Comparison of ENCODE assay signal across 9 cellular contexts in the genomic region with DNA sequence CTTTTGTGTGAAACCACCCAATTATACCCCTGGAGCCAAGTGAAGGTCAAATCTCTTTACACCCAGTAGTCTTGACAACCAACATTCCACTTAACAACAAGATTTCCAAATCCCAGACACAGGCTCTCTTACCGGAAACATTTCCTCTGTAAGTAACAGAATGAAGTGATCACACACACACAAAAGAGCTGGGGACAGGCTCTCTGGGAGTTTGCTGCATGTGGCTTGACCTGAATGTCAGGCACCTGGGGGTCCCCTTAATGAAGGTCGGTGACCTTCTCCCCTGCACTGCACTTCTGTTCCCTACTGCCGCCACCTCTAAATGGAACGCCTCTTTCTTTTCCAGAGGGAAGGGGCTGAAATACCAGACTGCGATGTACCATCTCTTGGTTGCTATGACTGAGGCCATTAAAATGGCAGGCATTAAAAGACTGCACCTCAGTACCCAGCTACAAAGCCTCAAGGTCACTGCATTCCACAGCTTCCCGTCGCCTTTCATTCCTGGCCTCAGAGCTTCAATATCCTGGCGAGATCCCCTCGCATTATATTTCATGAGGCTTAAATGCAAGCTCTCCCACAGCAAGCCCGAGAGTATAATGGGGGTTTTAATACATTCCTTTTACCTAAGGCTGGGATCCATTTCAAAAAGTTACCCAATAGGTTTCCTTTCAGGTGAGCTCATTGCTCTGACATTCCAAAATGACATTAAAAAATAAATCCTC.
A peak's percentile ranks its signal among the peaks of the same experiment; 100 is the strongest.
DNase-seq lines count a peak whose midpoint lies in the region; ATAC-seq and TF ChIP-seq lines count a peak whose summit lies in the region.
"Had no signal": no experiment of that assay in that cellular context is flagged by ENCODE, and none has a peak within 500 bp of the region (broad histone marks: within the 10 kb centered on the region; RNA-seq: fewer than 3 reads in every experiment).

No MANE protein-coding gene starts in this region.

- peaks cover 56% of the 10 kb centered on the region for H3K36me3 Mint-ChIP-seq in nephron progenitor cell (ENCODE audit: low read depth)

- H3K27me3 Mint-ChIP-seq in nephron progenitor cell (ENCODE audit: low read depth, poor library complexity) = peaks cover 3% of the 10 kb centered on the region

- peaks cover 12% of the 10 kb centered on the region for H3K4me1 Mint-ChIP-seq in nephron progenitor cell

- no peaks in the 10 kb centered on the region for H3K27me3 ChIP-seq in upper lobe of right lung

- peaks cover 6% of the 10 kb centered on the region for H3K4me1 ChIP-seq in upper lobe of right lung

- H3K4me3 ChIP-seq in fibroblast of villous mesenchyme (ENCODE audit: low read depth, low read length) = no peak overlapping the region
- H3K4me3 ChIP-seq in upper lobe of right lung = no peak overlapping the region
- no peak overlapping the region for H3K4me3 ChIP-seq in foreskin fibroblast (ENCODE audit: low read depth in 1 of 2, low read length in 2 of 2)

- TF ChIP-seq CTCF in fibroblast of villous mesenchyme (IDR thresholded peaks at IDR 0.05; ENCODE audit: insufficient read depth, low read depth, low read length) (no peak), nephron progenitor cell (IDR thresholded peaks at IDR 0.05) (no peak), upper lobe of right lung (IDR thresholded peaks at IDR 0.05) (no peak), foreskin fibroblast (IDR thresholded peaks at IDR 0.05; ENCODE audit: low read depth, low read length) (no peak)

- H3K9me3 Mint-ChIP-seq in nephron progenitor cell = no peaks in the 10 kb centered on the region
- H3K9me3 Mint-ChIP-seq: T-helper 1 cell treated with Interleukin-12 subunit alpha and Interleukin-12 subunit beta and Interleukin-4 antibody, amounts not matched to agents 30 μg/mL and 1 μg/mL, for 36 hours had no signal

- no peaks in the 10 kb centered on the region for H3K9me3 ChIP-seq in upper lobe of right lung

- peak overlapping the region; percentile 91 for H3K27ac Mint-ChIP-seq in nephron progenitor cell
- H3K27ac Mint-ChIP-seq: T-helper 1 cell treated with Interleukin-12 subunit alpha and Interleukin-12 subunit beta and Interleukin-4 antibody, amounts not matched to agents 30 μg/mL and 1 μg/mL, for 36 hours had no signal

- H3K36me3 ChIP-seq in upper lobe of right lung = peaks cover 31% of the 10 kb centered on the region

- H3K4me3 Mint-ChIP-seq in nephron progenitor cell = no peak overlapping the region
- H3K4me3 Mint-ChIP-seq: T-helper 1 cell treated with Interleukin-12 subunit alpha and Interleukin-12 subunit beta and Interleukin-4 antibody, amounts not matched to agents 30 μg/mL and 1 μg/mL, for 36 hours had no signal

- DNase-seq in amniotic epithelial cell (ENCODE audit: low read depth) (peak; percentile 86), fibroblast of villous mesenchyme (ENCODE audit: low read depth) (peak; percentile 70), nephron progenitor cell (peak; percentile 3), upper lobe of right lung (no peak), foreskin fibroblast (no peak)
- DNase-seq: NCI-H82 had no signal

- ATAC-seq in upper lobe of right lung (peak; percentile 62), GM21825 (IDR thresholded peaks at IDR 0.05; ENCODE audit: unreplicated experiment) (no peak), HG02571 (IDR thresholded peaks at IDR 0.05; ENCODE audit: unreplicated experiment) (no peak)

- intact Hi-C loops in upper lobe of right lung (cut with DNase I) = no loop called here

- H3K27ac ChIP-seq in upper lobe of right lung = peak overlapping the region; percentile 48

Comparison
In these comparisons a context has a peak if more than half of its experiments do, and no peak if none do; other contexts are left out.
1. DNase-seq: peak in amniotic epithelial cell (single experiment), fibroblast of villous mesenchyme (single experiment) and nephron progenitor cell (single experiment); none in upper lobe of right lung (single experiment) and foreskin fibroblast (0 of 2).